ENCODE assay signal across 1 cellular context in the genomic region with DNA sequence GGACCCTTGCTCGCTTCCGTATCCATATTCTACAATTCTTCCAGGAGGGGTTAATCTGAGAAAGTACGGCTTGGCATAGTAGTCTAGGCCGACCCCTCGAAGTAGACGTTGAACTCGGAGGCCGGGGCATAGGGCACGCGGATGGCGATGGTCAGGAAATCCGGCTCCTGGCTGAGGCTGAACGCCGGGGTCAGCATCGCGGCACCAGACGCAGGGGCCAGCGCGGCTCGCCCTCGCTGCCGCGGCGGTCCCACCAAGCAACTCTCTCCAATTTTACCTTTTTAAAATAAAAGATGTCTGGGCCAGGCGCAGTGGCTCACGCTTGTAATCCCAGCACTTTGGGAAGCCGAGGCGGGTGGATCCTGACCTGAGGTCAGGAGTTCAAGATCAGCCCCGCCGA.
TF ChIP-seq lines count a peak whose summit lies in the region.

No MANE protein-coding gene starts in this region.

TF ChIP-seq in GM23338, 12 proteins besides CTCF, POLR2A, EP300 and RAD21 (continued from another document):
- TF ChIP-seq, protein P1, sequence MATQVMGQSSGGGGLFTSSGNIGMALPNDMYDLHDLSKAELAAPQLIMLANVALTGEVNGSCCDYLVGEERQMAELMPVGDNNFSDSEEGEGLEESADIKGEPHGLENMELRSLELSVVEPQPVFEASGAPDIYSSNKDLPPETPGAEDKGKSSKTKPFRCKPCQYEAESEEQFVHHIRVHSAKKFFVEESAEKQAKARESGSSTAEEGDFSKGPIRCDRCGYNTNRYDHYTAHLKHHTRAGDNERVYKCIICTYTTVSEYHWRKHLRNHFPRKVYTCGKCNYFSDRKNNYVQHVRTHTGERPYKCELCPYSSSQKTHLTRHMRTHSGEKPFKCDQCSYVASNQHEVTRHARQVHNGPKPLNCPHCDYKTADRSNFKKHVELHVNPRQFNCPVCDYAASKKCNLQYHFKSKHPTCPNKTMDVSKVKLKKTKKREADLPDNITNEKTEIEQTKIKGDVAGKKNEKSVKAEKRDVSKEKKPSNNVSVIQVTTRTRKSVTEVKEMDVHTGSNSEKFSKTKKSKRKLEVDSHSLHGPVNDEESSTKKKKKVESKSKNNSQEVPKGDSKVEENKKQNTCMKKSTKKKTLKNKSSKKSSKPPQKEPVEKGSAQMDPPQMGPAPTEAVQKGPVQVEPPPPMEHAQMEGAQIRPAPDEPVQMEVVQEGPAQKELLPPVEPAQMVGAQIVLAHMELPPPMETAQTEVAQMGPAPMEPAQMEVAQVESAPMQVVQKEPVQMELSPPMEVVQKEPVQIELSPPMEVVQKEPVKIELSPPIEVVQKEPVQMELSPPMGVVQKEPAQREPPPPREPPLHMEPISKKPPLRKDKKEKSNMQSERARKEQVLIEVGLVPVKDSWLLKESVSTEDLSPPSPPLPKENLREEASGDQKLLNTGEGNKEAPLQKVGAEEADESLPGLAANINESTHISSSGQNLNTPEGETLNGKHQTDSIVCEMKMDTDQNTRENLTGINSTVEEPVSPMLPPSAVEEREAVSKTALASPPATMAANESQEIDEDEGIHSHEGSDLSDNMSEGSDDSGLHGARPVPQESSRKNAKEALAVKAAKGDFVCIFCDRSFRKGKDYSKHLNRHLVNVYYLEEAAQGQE (IDR thresholded peaks at IDR 0.05; ENCODE audit: unreplicated experiment) = no peak
- no peak for TF ChIP-seq STAT1 (IDR thresholded peaks at IDR 0.05; ENCODE audit: unreplicated experiment)
- TF ChIP-seq EZH2phosphoT487 (IDR thresholded peaks at IDR 0.05; ENCODE audit: unreplicated experiment) = no peak
- TF ChIP-seq, protein P2, sequence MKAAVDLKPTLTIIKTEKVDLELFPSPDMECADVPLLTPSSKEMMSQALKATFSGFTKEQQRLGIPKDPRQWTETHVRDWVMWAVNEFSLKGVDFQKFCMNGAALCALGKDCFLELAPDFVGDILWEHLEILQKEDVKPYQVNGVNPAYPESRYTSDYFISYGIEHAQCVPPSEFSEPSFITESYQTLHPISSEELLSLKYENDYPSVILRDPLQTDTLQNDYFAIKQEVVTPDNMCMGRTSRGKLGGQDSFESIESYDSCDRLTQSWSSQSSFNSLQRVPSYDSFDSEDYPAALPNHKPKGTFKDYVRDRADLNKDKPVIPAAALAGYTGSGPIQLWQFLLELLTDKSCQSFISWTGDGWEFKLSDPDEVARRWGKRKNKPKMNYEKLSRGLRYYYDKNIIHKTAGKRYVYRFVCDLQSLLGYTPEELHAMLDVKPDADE (IDR thresholded peaks at IDR 0.05) = no peak
- no peak for TF ChIP-seq ZNF114 (CRISPR knock-in tag; IDR thresholded peaks at IDR 0.05)
- no peak for TF ChIP-seq CREB1 (CRISPR knock-in tag; IDR thresholded peaks at IDR 0.05; ENCODE audit: low read depth)
TF ChIP-seq in GM23338: peak in this region for 0.
